ENCODE assay signal across 20 cellular contexts in genomic region chr14:38367922-38368321, GRCh38.
"Had no signal": no experiment of that assay in that cellular context is flagged by ENCODE, and none has a peak within 500 bp of the region (broad histone marks: within the 10 kb centered on the region; RNA-seq: fewer than 3 reads in every experiment).

No MANE protein-coding gene starts in this region.

- H3K27me3 ChIP-seq: foreskin keratinocyte, stomach, suprapubic skin, tibial nerve had no signal

- ATAC-seq: foreskin keratinocyte; natural killer cell treated with Interleukin-12 subunit alpha and Interleukin-12 subunit beta and Interleukin-15 and Interleukin-18, amount 100 ng/mL, for 72 hours; sciatic nerve; stimulated activated memory B cell treated with anti-CD40 and anti-IgM and Interleukin-4, amounts not matched to agents 10 μg/mL and 1 μg/mL and 100 μg/mL, for 72 hours had no signal

- H3K4me3 ChIP-seq: stomach, suprapubic skin, tibial nerve had no signal

- DNase-seq: activated CD4-positive, alpha-beta T cell treated with anti-CD3 and anti-CD28 coated beads for 4 hours; activated CD4-positive, alpha-beta T cell treated with anti-CD3 and anti-CD28 coated beads, Interleukin-2, amount 50 U/mL, for 48 hours; activated CD4-positive, CD25-positive, alpha-beta regulatory T cell; activated effector memory CD4-positive, alpha-beta T cell treated with anti-CD3 and anti-CD28 coated beads, Interleukin-2, amount 50 U/mL, for 16 hours; activated naive CD4-positive, alpha-beta T cell treated with anti-CD3 and anti-CD28 coated beads, Interleukin-2, amount 10 ng/mL, durations not matched to agents 7 days and 5 days; amygdala; cortex of kidney; erythroblast; foreskin keratinocyte; hippocampal formation; kidney glomerular epithelial cell; small intestine; T-helper 1 cell had no signal

- FAIRE-seq: TTC549 had no signal

- H3K27me3 Mint-ChIP-seq: activated naive CD4-positive, alpha-beta T cell treated with anti-CD3 and anti-CD28 coated beads, Interleukin-2, amount 10 ng/mL, durations not matched to agents 7 days and 5 days; natural killer cell treated with Interleukin-12 subunit alpha and Interleukin-12 subunit beta and Interleukin-15 and Interleukin-18, amount 100 ng/mL, for 72 hours; stimulated activated memory B cell treated with anti-CD40 and anti-IgM and Interleukin-4, amounts not matched to agents 10 μg/mL and 1 μg/mL and 100 μg/mL, for 72 hours had no signal

- H3K36me3 ChIP-seq: stomach, suprapubic skin, tibial nerve had no signal

- H3K9me3 ChIP-seq: stomach, suprapubic skin, tibial nerve had no signal

- H3K27ac Mint-ChIP-seq: activated naive CD4-positive, alpha-beta T cell treated with anti-CD3 and anti-CD28 coated beads, Interleukin-2, amount 10 ng/mL, durations not matched to agents 7 days and 5 days; natural killer cell treated with Interleukin-12 subunit alpha and Interleukin-12 subunit beta and Interleukin-15 and Interleukin-18, amount 100 ng/mL, for 72 hours; stimulated activated memory B cell treated with anti-CD40 and anti-IgM and Interleukin-4, amounts not matched to agents 10 μg/mL and 1 μg/mL and 100 μg/mL, for 72 hours had no signal

- H3K4me1 Mint-ChIP-seq: activated naive CD4-positive, alpha-beta T cell treated with anti-CD3 and anti-CD28 coated beads, Interleukin-2, amount 10 ng/mL, durations not matched to agents 7 days and 5 days; stimulated activated memory B cell treated with anti-CD40 and anti-IgM and Interleukin-4, amounts not matched to agents 10 μg/mL and 1 μg/mL and 100 μg/mL, for 72 hours had no signal

- H3K4me3 Mint-ChIP-seq: activated naive CD4-positive, alpha-beta T cell treated with anti-CD3 and anti-CD28 coated beads, Interleukin-2, amount 10 ng/mL, durations not matched to agents 7 days and 5 days; natural killer cell treated with Interleukin-12 subunit alpha and Interleukin-12 subunit beta and Interleukin-15 and Interleukin-18, amount 100 ng/mL, for 72 hours; stimulated activated memory B cell treated with anti-CD40 and anti-IgM and Interleukin-4, amounts not matched to agents 10 μg/mL and 1 μg/mL and 100 μg/mL, for 72 hours had no signal

- H3K9me3 Mint-ChIP-seq: activated naive CD4-positive, alpha-beta T cell treated with anti-CD3 and anti-CD28 coated beads, Interleukin-2, amount 10 ng/mL, durations not matched to agents 7 days and 5 days had no signal

- H3K4me1 ChIP-seq: foreskin keratinocyte, suprapubic skin, tibial nerve had no signal

- H3K27ac ChIP-seq: foreskin keratinocyte, suprapubic skin, tibial nerve had no signal

- H3K36me3 Mint-ChIP-seq: activated naive CD4-positive, alpha-beta T cell treated with anti-CD3 and anti-CD28 coated beads, Interleukin-2, amount 10 ng/mL, durations not matched to agents 7 days and 5 days; natural killer cell treated with Interleukin-12 subunit alpha and Interleukin-12 subunit beta and Interleukin-15 and Interleukin-18, amount 100 ng/mL, for 72 hours; stimulated activated memory B cell treated with anti-CD40 and anti-IgM and Interleukin-4, amounts not matched to agents 10 μg/mL and 1 μg/mL and 100 μg/mL, for 72 hours had no signal
